In genomic region chr1:180167021-180167701, GRCh38 we compare ENCODE assay signal across 1 cellular context.
TF ChIP-seq lines count a peak whose summit lies in the region.

No MANE protein-coding gene starts in this region.

TF ChIP-seq in WTC11, 78 proteins besides CTCF, POLR2A, EP300 and RAD21 (continued from another document):
- TF ChIP-seq AR (CRISPR knock-in tag; IDR thresholded peaks at IDR 0.05) (no peak), ZBTB21 (CRISPR knock-in tag; IDR thresholded peaks at IDR 0.05; ENCODE audit: borderline replicate concordance) (no peak), CREB1 (CRISPR knock-in tag; IDR thresholded peaks at IDR 0.05) (no peak), ZSCAN18 (CRISPR knock-in tag; IDR thresholded peaks at IDR 0.05) (no peak), ZNF671 (CRISPR knock-in tag; IDR thresholded peaks at IDR 0.05) (no peak)
- TF ChIP-seq, protein P1, sequence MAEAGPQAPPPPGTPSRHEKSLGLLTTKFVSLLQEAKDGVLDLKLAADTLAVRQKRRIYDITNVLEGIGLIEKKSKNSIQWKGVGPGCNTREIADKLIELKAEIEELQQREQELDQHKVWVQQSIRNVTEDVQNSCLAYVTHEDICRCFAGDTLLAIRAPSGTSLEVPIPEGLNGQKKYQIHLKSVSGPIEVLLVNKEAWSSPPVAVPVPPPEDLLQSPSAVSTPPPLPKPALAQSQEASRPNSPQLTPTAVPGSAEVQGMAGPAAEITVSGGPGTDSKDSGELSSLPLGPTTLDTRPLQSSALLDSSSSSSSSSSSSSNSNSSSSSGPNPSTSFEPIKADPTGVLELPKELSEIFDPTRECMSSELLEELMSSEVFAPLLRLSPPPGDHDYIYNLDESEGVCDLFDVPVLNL (CRISPR knock-in tag; IDR thresholded peaks at IDR 0.05; ENCODE audit: borderline replicate concordance, low read depth): no peak
